13 cellular contexts compared by ENCODE assay signal in genomic region chr22:39332441-39333064, GRCh38. TPM values are rescaled to one million over a fixed set of nuclear protein-coding genes. Genes with fewer than 3 reads are reported as not detected.
DNase-seq lines count a peak whose midpoint lies in the region; ATAC-seq and TF ChIP-seq lines count a peak whose summit lies in the region.
"Had no signal": no experiment of that assay in that cellular context is flagged by ENCODE, and none has a peak within 500 bp of the region (broad histone marks: within the 10 kb centered on the region; RNA-seq: fewer than 3 reads in every experiment).

No MANE protein-coding gene starts in this region.

- peaks cover 20% of the 10 kb centered on the region for H3K4me1 Mint-ChIP-seq in stimulated activated naive CD8-positive, alpha-beta T cell treated with anti-CD3 and anti-CD28 coated beads, Interleukin-15, amount 100 ng/mL, for 72 hours

- ATAC-seq in stimulated activated naive CD8-positive, alpha-beta T cell treated with anti-CD3 and anti-CD28 coated beads, Interleukin-15, amount 100 ng/mL, for 72 hours, result no peak
- ATAC-seq in stimulated activated naive CD8-positive, alpha-beta T cell treated with anti-CD3 and anti-CD28 coated beads, Interleukin-15, Interleukin-2, amounts not matched to agents 100 U/mL and 50 U/mL, for 24 hours, result no peak
- no peak for ATAC-seq in HG02938 (IDR thresholded peaks at IDR 0.05; ENCODE audit: unreplicated experiment)
- ATAC-seq: activated CD8-positive, alpha-beta memory T cell treated with anti-CD3 and anti-CD28 coated beads, Interleukin-2, amount 10 ng/mL, durations not matched to agents 7 days and 5 days had no signal

- no peak for TF ChIP-seq CTCF in dorsolateral prefrontal cortex (IDR thresholded peaks at IDR 0.05 in 54 of 56, conservative IDR thresholded peaks at IDR 0.05 in 2 of 56; ENCODE audit: low read depth in 1 of 56, partially characterized antibody in 56 of 56)

- H3K9me3 ChIP-seq in mesodermal cell (ENCODE audit: control insufficient read depth, low read length), result no peaks in the 10 kb centered on the region
- H3K9me3 ChIP-seq: heart right ventricle had no signal

- H3K4me3 ChIP-seq in dorsolateral prefrontal cortex (peak overlapping the region in 2 of 59 donors; percentile 4 to 20), mesodermal cell (ENCODE audit: extremely low read depth, insufficient read depth, low read length, poor library complexity, severe bottlenecking) (no peak overlapping the region)
- H3K4me3 ChIP-seq: heart right ventricle had no signal

- no peaks in the 10 kb centered on the region for H3K27me3 Mint-ChIP-seq in stimulated activated naive CD8-positive, alpha-beta T cell treated with anti-CD3 and anti-CD28 coated beads, Interleukin-15, amount 100 ng/mL, for 72 hours

- 85 to 100% methylated on average over 2 of the region's 5 CpGs for WGBS in mesodermal cell (ENCODE audit: insufficient coverage in 2 of 2), 2 experiments

- intact Hi-C loops in dorsolateral prefrontal cortex (cut with DNase I), result no loop called here

- DNase-seq in stimulated activated naive CD8-positive, alpha-beta T cell treated with anti-CD3 and anti-CD28 coated beads, Interleukin-15, amount 100 ng/mL, for 72 hours, result no peak
- no peak for DNase-seq in stimulated activated naive CD8-positive, alpha-beta T cell treated with anti-CD3 and anti-CD28 coated beads, Interleukin-15, Interleukin-2, amounts not matched to agents 100 U/mL and 50 U/mL, for 24 hours
- DNase-seq in dorsolateral prefrontal cortex (no peak), DMS 273 treated with DMSO at 0.1 percent for 48 hours (lab: John Stamatoyannopoulos, UW) (no peak), NCI-H524 (lab: John Stamatoyannopoulos, UW) (no peak)
- DNase-seq in activated CD4-positive, CD25-positive, alpha-beta regulatory T cell (lab: John Stamatoyannopoulos, UW), result no peak
- DNase-seq: activated CD8-positive, alpha-beta memory T cell treated with anti-CD3 and anti-CD28 coated beads, Interleukin-2, amount 10 ng/mL, durations not matched to agents 7 days and 5 days; C1 segment of cervical spinal cord; heart right ventricle; Karpas-422; NCI-H446 treated with DMSO at 0.1 percent for 48 hours had no signal

- H3K4me1 ChIP-seq in mesodermal cell (ENCODE audit: control insufficient read depth, insufficient read depth, low read length, poor library complexity, severe bottlenecking), result no peaks in the 10 kb centered on the region

- H3K9me3 Mint-ChIP-seq in stimulated activated naive CD8-positive, alpha-beta T cell treated with anti-CD3 and anti-CD28 coated beads, Interleukin-15, amount 100 ng/mL, for 72 hours, result no peaks in the 10 kb centered on the region

- H3K36me3 ChIP-seq in mesodermal cell (ENCODE audit: control insufficient read depth, insufficient read depth, low read length), result no peaks in the 10 kb centered on the region
- H3K36me3 ChIP-seq: heart right ventricle had no signal

- H3K27ac ChIP-seq in dorsolateral prefrontal cortex, result peak overlapping the region in 49 of 59 donors; percentile 8 to 81 (median 61)
- H3K27ac ChIP-seq in mesodermal cell (ENCODE audit: low read depth, low read length, severe bottlenecking), result peak overlapping the region; percentile 36

- H3K4me3 Mint-ChIP-seq in stimulated activated naive CD8-positive, alpha-beta T cell treated with anti-CD3 and anti-CD28 coated beads, Interleukin-15, amount 100 ng/mL, for 72 hours, result no peak overlapping the region
- H3K4me3 Mint-ChIP-seq: activated CD8-positive, alpha-beta memory T cell treated with anti-CD3 and anti-CD28 coated beads, Interleukin-2, amount 10 ng/mL, durations not matched to agents 7 days and 5 days had no signal

- peak overlapping the region; percentile 4 to 25 for H3K27ac Mint-ChIP-seq in stimulated activated naive CD8-positive, alpha-beta T cell treated with anti-CD3 and anti-CD28 coated beads, Interleukin-15, amount 100 ng/mL, for 72 hours
- H3K27ac Mint-ChIP-seq: activated CD8-positive, alpha-beta memory T cell treated with anti-CD3 and anti-CD28 coated beads, Interleukin-2, amount 10 ng/mL, durations not matched to agents 7 days and 5 days had no signal

- H3K27me3 ChIP-seq in dorsolateral prefrontal cortex, result no peaks in the 10 kb centered on the region
- H3K27me3 ChIP-seq: heart right ventricle had no signal

RNA-seq across cellular contexts. Expression of gene RPL3, which starts 13.1 kb away (rescaled TPM):
- 100 to 1,000 TPM; 562 to 963 (median 699) TPM for total RNA-seq in dorsolateral prefrontal cortex
- polyA plus RNA-seq in mesodermal cell (2013, experiment 1 of 2), result 2,523 TPM
- polyA plus RNA-seq in mesodermal cell (2013, experiment 2 of 2), result 2,399 TPM

RNA-seq across cellular contexts. Expression of gene SYNGR1, which starts 17.2 kb away (rescaled TPM):
- total RNA-seq in dorsolateral prefrontal cortex, result 100 to 1,000 TPM; 108 to 421 (median 288) TPM
- 37.9 TPM for polyA plus RNA-seq in mesodermal cell (2013, experiment 1 of 2)
- polyA plus RNA-seq in mesodermal cell (2013, experiment 2 of 2), result 29.3 TPM
